In the genomic region with DNA sequence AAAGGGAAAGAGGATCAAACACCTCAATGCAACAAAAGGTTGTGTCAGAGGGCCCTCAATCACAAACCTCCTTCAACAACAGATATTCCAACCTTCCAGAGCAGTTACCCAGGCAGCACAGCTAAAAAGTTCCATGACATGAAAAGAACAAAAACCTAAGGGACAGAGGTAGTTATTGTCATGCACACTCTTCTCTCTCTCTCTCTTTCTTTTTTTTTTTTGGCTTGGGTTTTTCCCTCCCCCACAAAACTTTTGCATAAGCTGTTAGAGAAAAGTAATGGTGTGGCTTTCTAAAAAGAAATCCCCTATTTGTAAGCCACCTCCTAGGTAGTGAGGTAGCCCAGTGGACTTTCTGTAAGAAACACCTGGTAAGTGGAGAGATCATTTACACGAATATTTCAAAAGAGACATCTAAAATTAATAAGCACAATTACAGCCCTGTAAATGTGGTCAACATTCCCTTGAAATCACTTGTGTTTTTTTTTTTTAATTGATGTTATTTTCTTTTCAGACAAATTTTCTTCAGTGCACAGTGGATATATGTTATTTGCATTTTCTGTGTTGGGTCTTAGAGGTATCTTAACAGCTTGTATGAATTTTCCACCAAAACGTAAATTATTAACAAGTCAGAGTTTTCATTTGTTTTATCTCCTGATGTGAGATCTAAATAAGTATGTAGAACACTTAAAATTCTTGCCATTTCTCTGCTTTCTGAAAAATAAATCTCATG, we compare ENCODE assay signal across 10 cellular contexts. TPM values are rescaled to one million over a fixed set of nuclear protein-coding genes. Genes with fewer than 3 reads are reported as not detected.
DNase-seq lines count a peak whose midpoint lies in the region; ATAC-seq and TF ChIP-seq lines count a peak whose summit lies in the region.
"Had no signal": no experiment of that assay in that cellular context is flagged by ENCODE, and none has a peak within 500 bp of the region (broad histone marks: within the 10 kb centered on the region; RNA-seq: fewer than 3 reads in every experiment).

No MANE protein-coding gene starts in this region.

- H3K4me1 Mint-ChIP-seq in activated CD8-positive, alpha-beta memory T cell treated with anti-CD3 and anti-CD28 coated beads, Interleukin-2, amount 10 ng/mL, durations not matched to agents 7 days and 5 days: peaks cover 38% of the 10 kb centered on the region
- peaks cover 9% of the 10 kb centered on the region for H3K4me1 Mint-ChIP-seq in activated T-helper 17 cell treated with anti-CD3 and anti-CD28 coated beads, Interleukin-2, amount 50 U/mL, for 72 hours

- peak; percentile 34 for ATAC-seq in activated CD8-positive, alpha-beta memory T cell treated with anti-CD3 and anti-CD28 coated beads, Interleukin-2, amount 10 ng/mL, durations not matched to agents 7 days and 5 days
- ATAC-seq in HG02870 (IDR thresholded peaks at IDR 0.05; ENCODE audit: unreplicated experiment) (peak; percentile 85), upper lobe of right lung (no peak)
- peak; percentile 82 for ATAC-seq in activated T-helper 17 cell treated with anti-CD3 and anti-CD28 coated beads, Interleukin-2, amount 50 U/mL, for 72 hours (replicated peaks)

- H3K4me3 ChIP-seq in subcutaneous abdominal adipose tissue (ENCODE audit: low read depth in 1 of 5, low read length in 5 of 5) (no peak overlapping the region), upper lobe of right lung (no peak overlapping the region)
- H3K4me3 ChIP-seq: skin epidermis had no signal

- H3K27me3 ChIP-seq in subcutaneous abdominal adipose tissue (ENCODE audit: control insufficient read depth in 5 of 5, insufficient read depth in 4 of 5, low read length in 5 of 5): no peaks in the 10 kb centered on the region
- no peaks in the 10 kb centered on the region for H3K27me3 ChIP-seq in upper lobe of right lung

- H3K27ac Mint-ChIP-seq in activated CD8-positive, alpha-beta memory T cell treated with anti-CD3 and anti-CD28 coated beads, Interleukin-2, amount 10 ng/mL, durations not matched to agents 7 days and 5 days: no peak overlapping the region
- H3K27ac Mint-ChIP-seq in activated T-helper 17 cell treated with anti-CD3 and anti-CD28 coated beads, Interleukin-2, amount 50 U/mL, for 72 hours: peak overlapping the region; percentile 87

- no peaks in the 10 kb centered on the region for H3K9me3 ChIP-seq in subcutaneous abdominal adipose tissue (ENCODE audit: control insufficient read depth in 5 of 5, low read length in 5 of 5)
- H3K9me3 ChIP-seq in upper lobe of right lung: no peaks in the 10 kb centered on the region

- H3K27me3 Mint-ChIP-seq in activated CD8-positive, alpha-beta memory T cell treated with anti-CD3 and anti-CD28 coated beads, Interleukin-2, amount 10 ng/mL, durations not matched to agents 7 days and 5 days: no peaks in the 10 kb centered on the region
- H3K27me3 Mint-ChIP-seq in activated T-helper 17 cell treated with anti-CD3 and anti-CD28 coated beads, Interleukin-2, amount 50 U/mL, for 72 hours: no peaks in the 10 kb centered on the region

- CTCF ChIA-PET in activated CD8-positive, alpha-beta memory T cell treated with anti-CD3 and anti-CD28 coated beads, Interleukin-2, amount 10 ng/mL, durations not matched to agents 7 days and 5 days (lab: Charles Lee): no interaction called here

- H3K4me3 Mint-ChIP-seq in activated CD8-positive, alpha-beta memory T cell treated with anti-CD3 and anti-CD28 coated beads, Interleukin-2, amount 10 ng/mL, durations not matched to agents 7 days and 5 days: no peak overlapping the region
- peak overlapping the region; percentile 57 for H3K4me3 Mint-ChIP-seq in activated T-helper 17 cell treated with anti-CD3 and anti-CD28 coated beads, Interleukin-2, amount 50 U/mL, for 72 hours

- no peak for DNase-seq in activated CD8-positive, alpha-beta memory T cell treated with anti-CD3 and anti-CD28 coated beads, Interleukin-2, amount 10 ng/mL, durations not matched to agents 7 days and 5 days
- no peak for DNase-seq in activated CD8-positive, alpha-beta memory T cell treated with anti-CD3 and anti-CD28 coated beads, Interleukin-2, amount 50 U/mL, for 48 hours
- DNase-seq in HuH-7 (ENCODE audit: low spot score) (no peak), upper lobe of right lung (no peak), NCI-H1105 (lab: John Stamatoyannopoulos, UW) (no peak)
- DNase-seq: hypothalamus had no signal

- intact Hi-C loops in upper lobe of right lung (cut with DNase I): no loop called here

- TF ChIP-seq CTCF in upper lobe of right lung (IDR thresholded peaks at IDR 0.05): no peak

- H3K4me1 ChIP-seq in subcutaneous abdominal adipose tissue (ENCODE audit: control insufficient read depth in 5 of 5, insufficient read depth in 5 of 5, low read length in 5 of 5): peaks cover 0 to 19% (median 15%) of the 10 kb centered on the region in 5 donors
- H3K4me1 ChIP-seq in upper lobe of right lung: peaks cover 26% of the 10 kb centered on the region

- H3K36me3 ChIP-seq in subcutaneous abdominal adipose tissue (ENCODE audit: control insufficient read depth in 5 of 5, insufficient read depth in 5 of 5, low read length in 5 of 5): peaks cover 3 to 24% (median 14%) of the 10 kb centered on the region in 5 donors
- no peaks in the 10 kb centered on the region for H3K36me3 ChIP-seq in upper lobe of right lung

- peak overlapping the region in 1 of 5 donors; percentile 35 for H3K9ac ChIP-seq in subcutaneous abdominal adipose tissue (ENCODE audit: low read length in 5 of 5)

- H3K36me3 Mint-ChIP-seq in activated CD8-positive, alpha-beta memory T cell treated with anti-CD3 and anti-CD28 coated beads, Interleukin-2, amount 10 ng/mL, durations not matched to agents 7 days and 5 days: peaks cover 17% of the 10 kb centered on the region
- H3K36me3 Mint-ChIP-seq in activated T-helper 17 cell treated with anti-CD3 and anti-CD28 coated beads, Interleukin-2, amount 50 U/mL, for 72 hours (ENCODE audit: low read depth): no peaks in the 10 kb centered on the region

- peak overlapping the region; percentile 18 for H3K27ac ChIP-seq in subcutaneous abdominal adipose tissue (ENCODE audit: low read depth, low read length)
- no peak overlapping the region for H3K27ac ChIP-seq in upper lobe of right lung

- no peaks in the 10 kb centered on the region for H3K9me3 Mint-ChIP-seq in activated CD8-positive, alpha-beta memory T cell treated with anti-CD3 and anti-CD28 coated beads, Interleukin-2, amount 10 ng/mL, durations not matched to agents 7 days and 5 days (ENCODE audit: low read depth)
- H3K9me3 Mint-ChIP-seq in activated T-helper 17 cell treated with anti-CD3 and anti-CD28 coated beads, Interleukin-2, amount 50 U/mL, for 72 hours: no peaks in the 10 kb centered on the region

RNA-seq across cellular contexts. Expression of gene ZEB2, which starts 48.4 kb away (rescaled TPM):
- 10 to 100 TPM; 40.4 to 40.9 TPM for total RNA-seq in activated CD8-positive, alpha-beta memory T cell treated with anti-CD3 and anti-CD28 coated beads, Interleukin-2, amount 10 ng/mL, durations not matched to agents 7 days and 5 days
- total RNA-seq in activated T-helper 17 cell treated with anti-CD3 and anti-CD28 coated beads, Interleukin-2, amount 50 U/mL, for 72 hours: 10 to 100 TPM; 27.6 to 44.1 TPM
- 178 TPM for total RNA-seq in upper lobe of right lung
